In genomic region chr4:970854-971520, GRCh38 we compare ENCODE assay signal across 17 cellular contexts. TPM values are rescaled to one million over a fixed set of nuclear protein-coding genes. Genes with fewer than 3 reads are reported as not detected.
DNase-seq lines count a peak whose midpoint lies in the region; ATAC-seq and TF ChIP-seq lines count a peak whose summit lies in the region.
"Had no signal": no experiment of that assay in that cellular context is flagged by ENCODE, and none has a peak within 500 bp of the region (broad histone marks: within the 10 kb centered on the region; RNA-seq: fewer than 3 reads in every experiment).

No MANE protein-coding gene starts in this region.

- no peak for TF ChIP-seq CTCF in HCT116 (IDR thresholded peaks at IDR 0.05 in 2 of 3, conservative IDR thresholded peaks at IDR 0.05 in 1 of 3; ENCODE audit: borderline replicate concordance in 1 of 3, insufficient read depth in 1 of 3, low read depth in 2 of 3, low read length in 2 of 3)
- no peak for TF ChIP-seq CTCF in neural crest cell (conservative IDR thresholded peaks at IDR 0.05)

- no peaks in the 10 kb centered on the region for H3K9me3 Mint-ChIP-seq in activated CD4-positive, alpha-beta T cell treated with anti-CD3 and anti-CD28 coated beads, Interleukin-2, amount 10 ng/mL, durations not matched to agents 24 days and 14 days
- H3K9me3 Mint-ChIP-seq in effector memory CD8-positive, alpha-beta T cell, result no peaks in the 10 kb centered on the region
- no peaks in the 10 kb centered on the region for H3K9me3 Mint-ChIP-seq in neural crest cell
- H3K9me3 Mint-ChIP-seq: CD4-positive, alpha-beta memory T cell had no signal

- peak overlapping the region; percentile 40 for H3K4me3 Mint-ChIP-seq in activated CD4-positive, alpha-beta T cell treated with anti-CD3 and anti-CD28 coated beads, Interleukin-2, amount 10 ng/mL, durations not matched to agents 24 days and 14 days
- peak overlapping the region; percentile 45 to 54 for H3K4me3 Mint-ChIP-seq in effector memory CD8-positive, alpha-beta T cell
- H3K4me3 Mint-ChIP-seq in neural crest cell, result peak overlapping the region; percentile 64

- H3K79me2 ChIP-seq in HCT116 (ENCODE audit: insufficient read depth, low read length), result no peaks in the 10 kb centered on the region

- no peak overlapping the region for H3K9ac ChIP-seq in HCT116 (ENCODE audit: low read length)

- no peak overlapping the region for H3K27ac Mint-ChIP-seq in activated CD4-positive, alpha-beta T cell treated with anti-CD3 and anti-CD28 coated beads, Interleukin-2, amount 10 ng/mL, durations not matched to agents 24 days and 14 days
- peak overlapping the region; percentile 55 to 94 for H3K27ac Mint-ChIP-seq in effector memory CD8-positive, alpha-beta T cell
- H3K27ac Mint-ChIP-seq in neural crest cell (ENCODE audit: unreplicated experiment), result no peak overlapping the region

- intact Hi-C loops in activated CD4-positive, alpha-beta T cell treated with anti-CD3 and anti-CD28 coated beads, Interleukin-2, amount 10 ng/mL, durations not matched to agents 24 days and 14 days (cut with micrococcal nuclease), result no loop called here
- intact Hi-C loops in HCT116 (cut with micrococcal nuclease), result no loop called here

- TF ChIP-seq POLR2A in HCT116 (IDR thresholded peaks at IDR 0.05; ENCODE audit: borderline replicate concordance, extremely low read depth, insufficient read depth, insufficient read length), result no peak

- no peak overlapping the region for H3K4me3 ChIP-seq in HCT116 (replicated peaks in 1 of 2; ENCODE audit: low read depth in 1 of 2, low read length in 2 of 2)
- H3K4me3 ChIP-seq: adrenal gland, PC-9 had no signal

- BruUV-seq in HCT116 (replicated peaks; lab: Mats Ljungman, UMichigan), result TSS peak; percentile 34

- no peaks in the 10 kb centered on the region for H4K20me1 ChIP-seq in HCT116 (ENCODE audit: insufficient read depth)

- H3K36me3 ChIP-seq in HCT116 (ENCODE audit: control insufficient read depth in 1 of 2, insufficient read depth in 2 of 2, low read length in 2 of 2), result no peaks in the 10 kb centered on the region

- peaks cover 2% of the 10 kb centered on the region for H3K4me1 Mint-ChIP-seq in activated CD4-positive, alpha-beta T cell treated with anti-CD3 and anti-CD28 coated beads, Interleukin-2, amount 10 ng/mL, durations not matched to agents 24 days and 14 days
- peaks cover 16 to 23% of the 10 kb centered on the region in 2 donors for H3K4me1 Mint-ChIP-seq in effector memory CD8-positive, alpha-beta T cell (ENCODE audit: low read depth in 2 of 2)
- H3K4me1 Mint-ChIP-seq in neural crest cell, result no peaks in the 10 kb centered on the region

- no peaks in the 10 kb centered on the region for H3K27me3 ChIP-seq in HCT116 (ENCODE audit: insufficient read depth, low read length)
- H3K27me3 ChIP-seq: adrenal gland had no signal

- CTCF ChIA-PET in HCT116 (lab: Charles Lee), result no interaction called here

- POLR2A ChIA-PET in HCT116 (lab: Charles Lee), result no interaction called here

- peaks cover 9 to 19% of the 10 kb centered on the region in 2 experiments; a peak in 3 of 4 replicates for H3K4me1 ChIP-seq in HCT116 (ENCODE audit: control insufficient read depth in 1 of 2, insufficient read depth in 2 of 2, low read length in 2 of 2)

- no peak overlapping the region for H3K27ac ChIP-seq in HCT116 (ENCODE audit: low read depth, low read length)
- H3K27ac ChIP-seq: 22Rv1, adrenal gland, PC-9 had no signal

- no peaks in the 10 kb centered on the region for H3K9me3 ChIP-seq in HCT116 (ENCODE audit: control insufficient read depth in 1 of 2, insufficient read depth in 1 of 2, low read depth in 1 of 2, low read length in 2 of 2)
- H3K9me3 ChIP-seq: adrenal gland had no signal

- 0 out of 2 replicates have a peak overlapping the region, but pooled peaks have one; percentile 92 for H3K4me2 ChIP-seq in HCT116 (ENCODE audit: low read length)
- H3K4me2 ChIP-seq: PC-9 had no signal

- no peak for TF ChIP-seq RAD21 in HCT116 (IDR thresholded peaks at IDR 0.05; ENCODE audit: low read depth)

- ATAC-seq in HCT116, result no peak
- ATAC-seq in effector memory CD8-positive, alpha-beta T cell (replicated peaks), result no peak
- ATAC-seq in HG03378 (IDR thresholded peaks at IDR 0.05; ENCODE audit: unreplicated experiment), result no peak

- no peaks in the 10 kb centered on the region for H3K9me2 ChIP-seq in HCT116 (ENCODE audit: insufficient read depth)

- no peak overlapping the region for H2AFZ ChIP-seq in HCT116 (ENCODE audit: low read depth, low read length, poor library complexity, severe bottlenecking)
- H2AFZ ChIP-seq: PC-9 had no signal

- H3K36me3 Mint-ChIP-seq in activated CD4-positive, alpha-beta T cell treated with anti-CD3 and anti-CD28 coated beads, Interleukin-2, amount 10 ng/mL, durations not matched to agents 24 days and 14 days (ENCODE audit: low read depth), result peaks cover under 1% of the 10 kb centered on the region
- H3K36me3 Mint-ChIP-seq in effector memory CD8-positive, alpha-beta T cell (ENCODE audit: insufficient read depth), result peaks cover 18% of the 10 kb centered on the region
- H3K36me3 Mint-ChIP-seq in neural crest cell (ENCODE audit: low read depth), result no peaks in the 10 kb centered on the region
- H3K36me3 Mint-ChIP-seq: CD4-positive, alpha-beta memory T cell had no signal

- no peak for DNase-seq in activated CD4-positive, alpha-beta T cell treated with anti-CD3 and anti-CD28 coated beads, Interleukin-2, amount 10 ng/mL, durations not matched to agents 24 days and 14 days
- DNase-seq in activated CD4-positive, alpha-beta T cell treated with anti-CD3 and anti-CD28 coated beads, Interleukin-2, amount 50 U/mL, for 1 hour, result no peak
- DNase-seq in HCT116 (ENCODE audit: low read depth, low spot score) (no peak), neural crest cell (ENCODE audit: low read depth, low spot score) (no peak), T-helper 9 cell (no peak), OCI-M2 (lab: John Stamatoyannopoulos, UW; ENCODE audit: unreplicated experiment) (no peak)
- peak in 1 of 3 experiments; percentile 17 for DNase-seq in effector memory CD8-positive, alpha-beta T cell
- DNase-seq: adrenal gland; CD4-positive, alpha-beta memory T cell; cerebellar nuclear complex; Kasumi-1; NCI-H1694; posterior cingulate gyrus; stimulated activated CD4-positive, alpha-beta T cell treated with anti-CD3 and anti-CD28 coated beads, Interleukin-12 subunit alpha, Interleukin-12 subunit beta, amount 100 ng/mL, for 4 hours had no signal

- no peaks in the 10 kb centered on the region for H3K27me3 Mint-ChIP-seq in activated CD4-positive, alpha-beta T cell treated with anti-CD3 and anti-CD28 coated beads, Interleukin-2, amount 10 ng/mL, durations not matched to agents 24 days and 14 days
- no peaks in the 10 kb centered on the region for H3K27me3 Mint-ChIP-seq in effector memory CD8-positive, alpha-beta T cell
- H3K27me3 Mint-ChIP-seq in neural crest cell (ENCODE audit: low read depth), result no peaks in the 10 kb centered on the region
- H3K27me3 Mint-ChIP-seq: CD4-positive, alpha-beta memory T cell had no signal

- RAD21 ChIA-PET in HCT116 (lab: Charles Lee; ENCODE audit: low non-redundant PET in 1 of 2, low total read pairs in 2 of 2, uncharacterized antibody in 2 of 2, unreplicated experiment in 2 of 2), result no interaction called here

TF ChIP-seq in HCT116, 20 proteins besides CTCF, POLR2A, EP300 and RAD21 (continues in another document):
- TF ChIP-seq ZNF274 (IDR thresholded peaks at IDR 0.05; ENCODE audit: low read depth, low read length), result no peak
- TF ChIP-seq EGR1 (IDR thresholded peaks at IDR 0.05; ENCODE audit: low read depth), result no peak
- TF ChIP-seq ELF1 (IDR thresholded peaks at IDR 0.05; ENCODE audit: borderline replicate concordance, low read depth), result no peak
- TF ChIP-seq, protein P1, sequence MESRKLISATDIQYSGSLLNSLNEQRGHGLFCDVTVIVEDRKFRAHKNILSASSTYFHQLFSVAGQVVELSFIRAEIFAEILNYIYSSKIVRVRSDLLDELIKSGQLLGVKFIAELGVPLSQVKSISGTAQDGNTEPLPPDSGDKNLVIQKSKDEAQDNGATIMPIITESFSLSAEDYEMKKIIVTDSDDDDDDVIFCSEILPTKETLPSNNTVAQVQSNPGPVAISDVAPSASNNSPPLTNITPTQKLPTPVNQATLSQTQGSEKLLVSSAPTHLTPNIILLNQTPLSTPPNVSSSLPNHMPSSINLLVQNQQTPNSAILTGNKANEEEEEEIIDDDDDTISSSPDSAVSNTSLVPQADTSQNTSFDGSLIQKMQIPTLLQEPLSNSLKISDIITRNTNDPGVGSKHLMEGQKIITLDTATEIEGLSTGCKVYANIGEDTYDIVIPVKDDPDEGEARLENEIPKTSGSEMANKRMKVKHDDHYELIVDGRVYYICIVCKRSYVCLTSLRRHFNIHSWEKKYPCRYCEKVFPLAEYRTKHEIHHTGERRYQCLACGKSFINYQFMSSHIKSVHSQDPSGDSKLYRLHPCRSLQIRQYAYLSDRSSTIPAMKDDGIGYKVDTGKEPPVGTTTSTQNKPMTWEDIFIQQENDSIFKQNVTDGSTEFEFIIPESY (IDR thresholded peaks at IDR 0.05; ENCODE audit: extremely low read depth, insufficient replicate concordance, low read length), result no peak
- TF ChIP-seq ZFX (IDR thresholded peaks at IDR 0.05), result no peak
- TF ChIP-seq SP1 (IDR thresholded peaks at IDR 0.05; ENCODE audit: low read depth), result no peak

RNA-seq across cellular contexts. Expression of gene DGKQ, which starts 2.4 kb away (rescaled TPM):
- total RNA-seq in activated CD4-positive, alpha-beta T cell treated with anti-CD3 and anti-CD28 coated beads, Interleukin-2, amount 10 ng/mL, durations not matched to agents 24 days and 14 days, result 15.2 and 16.6 TPM in 2 replicates
- total RNA-seq in HCT116 (2021; ENCODE audit: unreplicated experiment) (22.0 TPM), neural crest cell (15.0 and 15.7 TPM in 2 replicates)
- 17.8 and 20.2 TPM in 2 replicates for polyA plus RNA-seq in HCT116 (2012)

RNA-seq across cellular contexts. Expression of gene IDUA, which starts 15.9 kb away (rescaled TPM):
- 30.4 and 31.2 TPM in 2 replicates for total RNA-seq in activated CD4-positive, alpha-beta T cell treated with anti-CD3 and anti-CD28 coated beads, Interleukin-2, amount 10 ng/mL, durations not matched to agents 24 days and 14 days
- 28.2 TPM for total RNA-seq in HCT116 (2021; ENCODE audit: unreplicated experiment)
- polyA plus RNA-seq in HCT116 (2012), result 22.3 and 26.0 TPM in 2 replicates
- total RNA-seq in neural crest cell, result 16.4 and 18.0 TPM in 2 replicates

RNA-seq across cellular contexts. Expression of gene SLC26A1, which starts 22.2 kb away (rescaled TPM):
- 0.26 TPM in 1 of 2 replicates, not detected in the other for total RNA-seq in activated CD4-positive, alpha-beta T cell treated with anti-CD3 and anti-CD28 coated beads, Interleukin-2, amount 10 ng/mL, durations not matched to agents 24 days and 14 days
- total RNA-seq in HCT116 (2021; ENCODE audit: unreplicated experiment) (0.22 TPM), neural crest cell (0.27 and 0.84 TPM in 2 replicates)
- polyA plus RNA-seq in HCT116 (2012), result 4.4 and 5.6 TPM in 2 replicates

RNA-seq across cellular contexts. Expression of gene TMEM175, which starts 38.7 kb away (rescaled TPM):
- 12.7 and 13.9 TPM in 2 replicates for total RNA-seq in activated CD4-positive, alpha-beta T cell treated with anti-CD3 and anti-CD28 coated beads, Interleukin-2, amount 10 ng/mL, durations not matched to agents 24 days and 14 days
- total RNA-seq in HCT116 (2021; ENCODE audit: unreplicated experiment), result 17.5 TPM
- polyA plus RNA-seq in HCT116 (2012), result 19.1 and 21.9 TPM in 2 replicates
- total RNA-seq in neural crest cell, result 15.2 and 22.1 TPM in 2 replicates

RNA-seq across cellular contexts. Expression of gene GAK, which starts 38.9 kb away (rescaled TPM):
- total RNA-seq in activated CD4-positive, alpha-beta T cell treated with anti-CD3 and anti-CD28 coated beads, Interleukin-2, amount 10 ng/mL, durations not matched to agents 24 days and 14 days, result 131 and 147 TPM in 2 replicates
- total RNA-seq in HCT116 (2021; ENCODE audit: unreplicated experiment), result 123 TPM
- 69.3 and 74.1 TPM in 2 replicates for polyA plus RNA-seq in HCT116 (2012)
- 83.4 and 87.7 TPM in 2 replicates for total RNA-seq in neural crest cell

Comparison
In these comparisons a context has a peak if more than half of its experiments do, and no peak if none do; other contexts are left out.
1. H3K27ac Mint-ChIP-seq: peak in effector memory CD8-positive, alpha-beta T cell (2 of 2); none in activated CD4-positive, alpha-beta T cell treated with anti-CD3 and anti-CD28 coated beads, Interleukin-2, amount 10 ng/mL, durations not matched to agents 24 days and 14 days (single experiment) and neural crest cell (single experiment).
2. Peak in every context shown above with its lines, with median percentiles within 50 percentile points of each other: H3K4me3 Mint-ChIP-seq.